ENCODE assay signal across 10 cellular contexts in genomic region chr16:1470543-1471251, GRCh38. TPM values are rescaled to one million over a fixed set of nuclear protein-coding genes. Genes with fewer than 3 reads are reported as not detected.
DNase-seq lines count a peak whose midpoint lies in the region; ATAC-seq lines count a peak whose summit lies in the region.
"Had no signal": no experiment of that assay in that cellular context is flagged by ENCODE, and none has a peak within 500 bp of the region (broad histone marks: within the 10 kb centered on the region; RNA-seq: fewer than 3 reads in every experiment).

No MANE protein-coding gene starts in this region.

- no peaks in the 10 kb centered on the region for H3K27me3 Mint-ChIP-seq in activated naive CD8-positive, alpha-beta T cell treated with anti-CD3 and anti-CD28 coated beads, Interleukin-2, amount 50 U/mL, for 24 hours
- no peaks in the 10 kb centered on the region for H3K27me3 Mint-ChIP-seq in activated naive CD8-positive, alpha-beta T cell treated with anti-CD3 and anti-CD28 coated beads for 36 hours
- H3K27me3 Mint-ChIP-seq in stimulated activated naive B cell treated with anti-CD40 and anti-IgM and Interleukin-4, amounts not matched to agents 10 μg/mL and 1 μg/mL and 100 μg/mL, for 72 hours = no peaks in the 10 kb centered on the region

- peak overlapping the region; percentile 78 for H3K27ac Mint-ChIP-seq in activated naive CD8-positive, alpha-beta T cell treated with anti-CD3 and anti-CD28 coated beads, Interleukin-2, amount 50 U/mL, for 24 hours
- H3K27ac Mint-ChIP-seq in activated naive CD8-positive, alpha-beta T cell treated with anti-CD3 and anti-CD28 coated beads for 36 hours = no peak overlapping the region
- H3K27ac Mint-ChIP-seq in stimulated activated naive B cell treated with anti-CD40 and anti-IgM and Interleukin-4, amounts not matched to agents 10 μg/mL and 1 μg/mL and 100 μg/mL, for 72 hours = peak overlapping the region; percentile 95

- DNase-seq in activated naive CD8-positive, alpha-beta T cell treated with anti-CD3 and anti-CD28 coated beads, Interleukin-2, amount 50 U/mL, for 24 hours = no peak
- DNase-seq in activated naive CD8-positive, alpha-beta T cell treated with anti-CD3 and anti-CD28 coated beads for 36 hours = no peak
- DNase-seq in SKM-1 treated with dmso at 0.1 percent for 144 hours (lab: John Stamatoyannopoulos, UW; ENCODE audit: unreplicated experiment) (peak; percentile 60), hepatic stellate cell (ENCODE audit: low spot score) (peak; percentile 48), NCI-H82 (lab: John Stamatoyannopoulos, UW) (no peak)
- no peak for DNase-seq in stimulated activated naive B cell treated with anti-CD40 and anti-IgM and Interleukin-4, amounts not matched to agents 10 μg/mL and 1 μg/mL and 100 μg/mL, for 72 hours
- DNase-seq: activated CD8-positive, alpha-beta memory T cell treated with anti-CD3 and anti-CD28 coated beads, Interleukin-2, amount 50 U/mL, for 48 hours had no signal

- ATAC-seq in activated naive CD8-positive, alpha-beta T cell treated with anti-CD3 and anti-CD28 coated beads, Interleukin-2, amount 50 U/mL, for 24 hours = no peak
- peak in 1 of 2 donors; percentile 23 for ATAC-seq in stimulated activated naive B cell treated with anti-CD40 and anti-IgM and Interleukin-4, amounts not matched to agents 10 μg/mL and 1 μg/mL and 100 μg/mL, for 72 hours (replicated peaks)
- ATAC-seq in GM19324 (IDR thresholded peaks at IDR 0.05; ENCODE audit: low FRiP score, unreplicated experiment) (no peak), HG03520 (IDR thresholded peaks at IDR 0.05; ENCODE audit: unreplicated experiment) (no peak)

- H3K36me3 Mint-ChIP-seq in activated naive CD8-positive, alpha-beta T cell treated with anti-CD3 and anti-CD28 coated beads, Interleukin-2, amount 50 U/mL, for 24 hours (ENCODE audit: low read depth) = peaks cover 2% of the 10 kb centered on the region
- H3K36me3 Mint-ChIP-seq in activated naive CD8-positive, alpha-beta T cell treated with anti-CD3 and anti-CD28 coated beads for 36 hours = no peaks in the 10 kb centered on the region
- peaks cover 1 to 19% of the 10 kb centered on the region in 2 donors for H3K36me3 Mint-ChIP-seq in stimulated activated naive B cell treated with anti-CD40 and anti-IgM and Interleukin-4, amounts not matched to agents 10 μg/mL and 1 μg/mL and 100 μg/mL, for 72 hours

- H3K4me3 Mint-ChIP-seq in activated naive CD8-positive, alpha-beta T cell treated with anti-CD3 and anti-CD28 coated beads, Interleukin-2, amount 50 U/mL, for 24 hours = no peak overlapping the region
- no peak overlapping the region for H3K4me3 Mint-ChIP-seq in activated naive CD8-positive, alpha-beta T cell treated with anti-CD3 and anti-CD28 coated beads for 36 hours
- peak overlapping the region; percentile 56 to 80 for H3K4me3 Mint-ChIP-seq in stimulated activated naive B cell treated with anti-CD40 and anti-IgM and Interleukin-4, amounts not matched to agents 10 μg/mL and 1 μg/mL and 100 μg/mL, for 72 hours

- peaks cover 32% of the 10 kb centered on the region for H3K4me1 Mint-ChIP-seq in activated naive CD8-positive, alpha-beta T cell treated with anti-CD3 and anti-CD28 coated beads, Interleukin-2, amount 50 U/mL, for 24 hours
- peaks cover 28% of the 10 kb centered on the region for H3K4me1 Mint-ChIP-seq in activated naive CD8-positive, alpha-beta T cell treated with anti-CD3 and anti-CD28 coated beads for 36 hours
- peaks cover 34 to 68% of the 10 kb centered on the region in 2 donors for H3K4me1 Mint-ChIP-seq in stimulated activated naive B cell treated with anti-CD40 and anti-IgM and Interleukin-4, amounts not matched to agents 10 μg/mL and 1 μg/mL and 100 μg/mL, for 72 hours

- H3K9me3 Mint-ChIP-seq in activated naive CD8-positive, alpha-beta T cell treated with anti-CD3 and anti-CD28 coated beads, Interleukin-2, amount 50 U/mL, for 24 hours = no peaks in the 10 kb centered on the region
- no peaks in the 10 kb centered on the region for H3K9me3 Mint-ChIP-seq in activated naive CD8-positive, alpha-beta T cell treated with anti-CD3 and anti-CD28 coated beads for 36 hours
- H3K9me3 Mint-ChIP-seq in stimulated activated naive B cell treated with anti-CD40 and anti-IgM and Interleukin-4, amounts not matched to agents 10 μg/mL and 1 μg/mL and 100 μg/mL, for 72 hours = no peaks in the 10 kb centered on the region

RNA-seq across cellular contexts. Expression of gene CLCN7, which starts 4.1 kb away (rescaled TPM):
- 10 to 100 TPM; 45.0 to 48.8 TPM for total RNA-seq in activated naive CD8-positive, alpha-beta T cell treated with anti-CD3 and anti-CD28 coated beads for 36 hours

RNA-seq across cellular contexts. Expression of gene PTX4, which starts 18.0 kb away (rescaled TPM):
- total RNA-seq in activated naive CD8-positive, alpha-beta T cell treated with anti-CD3 and anti-CD28 coated beads for 36 hours = not detected
- total RNA-seq: lung microvascular endothelial cell had no signal

RNA-seq across cellular contexts. Expression of gene TELO2, which starts 22.5 kb away (rescaled TPM):
- 10 to 100 TPM; 82.5 to 82.9 TPM for total RNA-seq in activated naive CD8-positive, alpha-beta T cell treated with anti-CD3 and anti-CD28 coated beads for 36 hours

RNA-seq across cellular contexts. Expression of gene CCDC154, which starts 26.3 kb away (rescaled TPM):
- 1 to 10 TPM; 1.3 TPM for total RNA-seq in activated naive CD8-positive, alpha-beta T cell treated with anti-CD3 and anti-CD28 coated beads for 36 hours

RNA-seq across cellular contexts. Expression of gene PERCC1, which starts 39.8 kb away (rescaled TPM):
- total RNA-seq in activated naive CD8-positive, alpha-beta T cell treated with anti-CD3 and anti-CD28 coated beads for 36 hours = under 1 TPM; 0.25 to 0.40 TPM
- total RNA-seq: lung microvascular endothelial cell had no signal

Comparison
In these comparisons a context has a peak if more than half of its experiments do, and no peak if none do; other contexts are left out.
1. DNase-seq: peak in SKM-1 treated with dmso at 0.1 percent for 144 hours (single experiment) and hepatic stellate cell (single experiment); none in activated naive CD8-positive, alpha-beta T cell treated with anti-CD3 and anti-CD28 coated beads, Interleukin-2, amount 50 U/mL, for 24 hours (single experiment), activated naive CD8-positive, alpha-beta T cell treated with anti-CD3 and anti-CD28 coated beads for 36 hours (single experiment), stimulated activated naive B cell treated with anti-CD40 and anti-IgM and Interleukin-4, amounts not matched to agents 10 μg/mL and 1 μg/mL and 100 μg/mL, for 72 hours (single experiment) and NCI-H82 (single experiment).
2. H3K4me3 Mint-ChIP-seq: peak in stimulated activated naive B cell treated with anti-CD40 and anti-IgM and Interleukin-4, amounts not matched to agents 10 μg/mL and 1 μg/mL and 100 μg/mL, for 72 hours (2 of 2); none in activated naive CD8-positive, alpha-beta T cell treated with anti-CD3 and anti-CD28 coated beads, Interleukin-2, amount 50 U/mL, for 24 hours (single experiment) and activated naive CD8-positive, alpha-beta T cell treated with anti-CD3 and anti-CD28 coated beads for 36 hours (single experiment).